In the genomic region with DNA sequence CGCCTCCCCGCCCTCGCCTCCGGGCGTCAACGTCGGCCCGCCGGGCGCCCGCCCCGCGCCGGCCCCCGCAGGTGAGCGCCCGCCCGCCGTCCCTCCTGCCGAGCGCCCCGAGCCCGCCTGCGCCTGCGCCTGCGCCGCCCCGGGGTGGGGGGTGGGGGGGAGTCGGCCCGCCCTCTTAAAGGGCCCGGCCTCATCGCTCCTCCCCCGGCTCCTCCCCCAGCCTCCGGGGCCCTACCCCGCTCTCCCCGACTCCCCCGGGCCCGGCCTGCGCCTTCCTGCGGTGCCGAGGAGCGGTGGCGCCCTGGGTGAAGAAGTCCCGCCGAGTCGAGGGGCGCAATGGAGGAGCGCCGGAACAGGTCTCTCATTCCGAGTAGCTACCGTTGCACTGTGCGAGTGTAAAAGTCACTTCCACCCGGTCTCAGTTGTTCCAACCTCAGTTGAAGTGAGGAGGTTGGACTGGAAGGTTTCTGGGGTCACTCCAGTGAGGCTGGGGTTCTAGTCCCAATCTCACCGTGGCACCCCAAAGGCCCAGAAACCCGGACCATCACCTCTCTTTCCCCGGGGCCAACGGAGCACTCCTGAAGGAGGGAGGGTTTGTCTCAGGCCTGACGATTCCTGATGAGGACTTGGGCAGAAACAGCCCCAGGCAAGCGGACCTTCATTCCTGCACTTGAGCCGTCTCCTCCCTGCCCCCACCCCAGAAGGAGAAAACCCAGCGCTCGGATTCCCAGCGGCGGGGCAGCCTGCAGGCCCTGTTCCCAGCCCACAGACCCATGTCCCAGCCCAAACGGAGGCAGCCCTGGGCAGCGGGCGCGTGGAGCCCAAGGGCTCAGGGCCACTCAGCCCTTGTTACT, we compare ENCODE assay signal across 7 cellular contexts. TPM values are rescaled to one million over a fixed set of nuclear protein-coding genes. Genes with fewer than 3 reads are reported as not detected.
A peak's percentile ranks its signal among the peaks of the same experiment; 100 is the strongest.
DNase-seq lines count a peak whose midpoint lies in the region; ATAC-seq and TF ChIP-seq lines count a peak whose summit lies in the region.

No MANE protein-coding gene starts in this region.

- peak; percentile 48 for TF ChIP-seq POLR2A in GM18505 (IDR thresholded peaks at IDR 0.05; ENCODE audit: borderline replicate concordance, extremely low read depth, insufficient read depth, insufficient read length)
- TF ChIP-seq POLR2A in spleen (IDR thresholded peaks at IDR 0.05), result no peak

- peak overlapping the region; percentile 89 for H2AFZ ChIP-seq in mammary epithelial cell (ENCODE audit: low read depth, low read length)

- CTCF ChIA-PET in mammary epithelial cell (lab: Charles Lee; ENCODE audit: low non-redundant PET), result interaction anchor here (0.6 kb wide), 1 partner anchor 8 kb away, joined by 7 read pairs; no protein-coding TSS in a partner anchor

- peaks cover 16 to 18% (median 17%) of the 10 kb centered on the region in 3 donors for H3K27me3 Mint-ChIP-seq in immature natural killer cell (ENCODE audit: low read depth in 3 of 3)

- H3K4me1 Mint-ChIP-seq in immature natural killer cell, result peaks cover 40% of the 10 kb centered on the region in 2 donors

- BruUV-seq in mammary epithelial cell (replicated peaks; lab: Mats Ljungman, UMichigan), result TSS peak; percentile 60

- H3K27me3 ChIP-seq in mammary epithelial cell (ENCODE audit: insufficient read depth, low read length) (no peaks in the 10 kb centered on the region), spleen (replicated peaks in 1 of 7) (no peaks in the 10 kb centered on the region)

- DNase-seq in NCI-H2107 (lab: John Stamatoyannopoulos, UW), result peak; percentile 85
- DNase-seq in mammary epithelial cell, result peak; percentile 80
- DNase-seq in immature natural killer cell, result peak; percentile 84 to 86 (median 85)
- peak; percentile 97 for DNase-seq in spleen

- H3K36me3 ChIP-seq in mammary epithelial cell (ENCODE audit: insufficient read depth, low read length) (no peaks in the 10 kb centered on the region), spleen (no peaks in the 10 kb centered on the region)

- in situ Hi-C loops in mammary epithelial cell (cut with MboI; ENCODE audit: low sequenced_read_pairs in 2 of 2), result no loop called here

- H3K4me3 Mint-ChIP-seq in immature natural killer cell, result peak overlapping the region; percentile 59 to 77 (median 68)

- TF ChIP-seq CTCF in WI38 (IDR thresholded peaks at IDR 0.05; ENCODE audit: low read depth, low read length), result no peak
- TF ChIP-seq CTCF in mammary epithelial cell (conservative IDR thresholded peaks at IDR 0.05 in 1 of 2, IDR thresholded peaks at IDR 0.05 in 1 of 2; ENCODE audit: extremely low read depth in 1 of 2, insufficient read depth in 1 of 2, low read depth in 1 of 2, low read length in 2 of 2), result no peak
- peak in 3 of 11 experiments; percentile 16 to 24 (median 18) for TF ChIP-seq CTCF in spleen (IDR thresholded peaks at IDR 0.05 in 8 of 11, conservative IDR thresholded peaks at IDR 0.05 in 3 of 11)

- H3K79me2 ChIP-seq in mammary epithelial cell (ENCODE audit: insufficient read depth, low read length), result peaks cover 48% of the 10 kb centered on the region

- dilution Hi-C loops in mammary epithelial cell (cut with HindIII; ENCODE audit: low sequenced_read_pairs), result no loop called here

- intact Hi-C loops in mammary epithelial cell (cut with micrococcal nuclease), result no loop called here
- intact Hi-C loops in spleen (cut with DNase I; ENCODE audit: low total_unique reads), result loop anchor here (10.0 kb wide), 1 partner anchor 355 kb away; no protein-coding TSS in a partner anchor

- H3K4me1 ChIP-seq in mammary epithelial cell (ENCODE audit: insufficient read depth, low read length), result peaks cover 67% of the 10 kb centered on the region
- peaks cover 13 to 57% (median 52%) of the 10 kb centered on the region in 6 donors for H3K4me1 ChIP-seq in spleen

- H3K9me3 Mint-ChIP-seq in immature natural killer cell, result no peaks in the 10 kb centered on the region

- H3K27ac ChIP-seq in mammary epithelial cell (ENCODE audit: insufficient read depth, low read depth, low read length) (peak overlapping the region; percentile 69), spleen (peak overlapping the region in 7 of 8 donors; percentile 59 to 97 (median 91))

- ATAC-seq in GM18505 (IDR thresholded peaks at IDR 0.05; ENCODE audit: unreplicated experiment), result peak; percentile 36
- peak; percentile 36 for ATAC-seq in HG02981 (IDR thresholded peaks at IDR 0.05; ENCODE audit: unreplicated experiment)

- H3K36me3 Mint-ChIP-seq in immature natural killer cell, result no peaks in the 10 kb centered on the region

- H4K20me1 ChIP-seq in mammary epithelial cell (ENCODE audit: insufficient read depth, low read length), result no peaks in the 10 kb centered on the region

- peak overlapping the region; percentile 40 for H3K9ac ChIP-seq in mammary epithelial cell (ENCODE audit: insufficient read depth, low read length)

- peak overlapping the region in 4 of 6 donors; percentile 59 to 82 (median 76) for H3K27ac Mint-ChIP-seq in immature natural killer cell

- H3K9me3 ChIP-seq in mammary epithelial cell (replicated peaks; ENCODE audit: insufficient read depth, low read length), result no peaks in the 10 kb centered on the region
- no peaks in the 10 kb centered on the region for H3K9me3 ChIP-seq in spleen

- 15% methylated on average over 30 of the region's 68 CpGs for WGBS in mammary epithelial cell (ENCODE audit: low coverage, missing lambda C conversion rate)
- WGBS in spleen, 5 donors, result 15 to 32% (median 25%) methylated on average over 31 to 68 of the region's 68 CpGs

- H3K4me2 ChIP-seq in mammary epithelial cell (ENCODE audit: insufficient read depth, low read depth, low read length), result peak overlapping the region; percentile 93

- H3K4me3 ChIP-seq in WI38 (ENCODE audit: low read depth, low read length), result peak overlapping the region; percentile 62
- H3K4me3 ChIP-seq in mammary epithelial cell (replicated peaks in 1 of 3; ENCODE audit: insufficient read depth in 1 of 3, low read depth in 2 of 3, low read length in 3 of 3), result peak overlapping the region; percentile 42 to 80 (median 79)
- peak overlapping the region in 7 of 8 donors; percentile 56 to 94 (median 79) for H3K4me3 ChIP-seq in spleen

RNA-seq across cellular contexts. Expression of gene TNK2, which starts 1.5 kb away (rescaled TPM):
- total RNA-seq in mammary epithelial cell (100 to 1,000 TPM in 1 of 2 donors, 10 to 100 TPM in 1; 20.5 to 107 TPM), spleen (100 to 1,000 TPM in 2 of 7 donors, 10 to 100 TPM in 5; 34.4 to 104 (median 81.4) TPM)
- polyA plus RNA-seq in mammary epithelial cell (24.2 TPM), immature natural killer cell (1 to 10 TPM; 1.4 to 4.9 (median 1.6) TPM), spleen (10 to 100 TPM; 30.6 to 86.4 (median 71.0) TPM)
- 44.0 TPM for polyA minus RNA-seq in mammary epithelial cell

Comparison
In these comparisons a context has a peak if more than half of its experiments do, and no peak if none do; other contexts are left out.
1. Peak in every context shown above with its lines: DNase-seq, ATAC-seq, H3K4me3 ChIP-seq and H3K27ac ChIP-seq.